In the genomic region with DNA sequence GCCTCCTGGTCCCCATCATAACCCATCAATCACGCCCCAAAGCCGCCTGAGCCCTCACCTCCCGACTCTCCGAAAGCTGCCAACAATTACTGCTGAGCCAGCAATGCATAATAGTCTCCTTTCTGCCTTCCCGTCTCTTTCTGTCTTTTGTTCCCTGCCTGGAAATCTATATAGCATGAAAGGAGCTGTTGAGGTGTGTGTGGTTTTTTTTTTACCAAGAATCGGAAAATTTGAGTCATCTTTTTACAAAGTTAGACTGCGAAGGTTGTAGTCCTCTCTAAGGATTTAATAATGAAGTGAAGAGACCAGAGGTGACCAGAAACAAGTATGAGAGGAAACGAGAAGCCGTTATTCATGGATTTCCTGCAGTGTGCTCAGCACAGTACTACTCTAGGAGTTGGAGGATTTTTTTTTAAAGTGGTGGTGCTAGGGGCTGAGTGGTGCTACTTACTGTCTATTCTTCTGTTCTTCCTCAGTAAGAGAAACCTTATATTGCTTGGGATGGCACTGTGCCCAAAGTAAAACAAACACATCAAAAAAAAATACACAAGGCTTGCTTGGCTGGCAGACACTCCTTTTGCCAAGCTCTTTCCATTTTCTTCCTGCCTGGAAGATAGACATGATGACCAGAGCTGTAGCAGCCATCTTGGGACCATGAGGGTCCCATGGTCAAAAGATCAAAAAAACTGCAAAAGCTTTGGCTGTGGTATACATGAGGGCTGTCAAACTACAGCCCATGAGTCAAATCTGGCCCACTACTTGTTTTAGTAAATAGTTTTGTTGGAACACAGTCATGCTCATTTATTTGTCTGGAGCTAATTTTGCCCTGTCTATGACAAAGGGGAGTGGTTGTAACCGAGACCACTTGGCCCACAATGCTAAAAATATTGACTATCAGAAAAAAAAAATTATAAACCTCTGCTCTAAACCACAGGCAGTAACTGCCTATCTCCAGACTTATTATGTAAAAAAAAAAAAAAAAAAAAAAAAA, we compare ENCODE assay signal across 9 cellular contexts.
DNase-seq lines count a peak whose midpoint lies in the region; ATAC-seq lines count a peak whose summit lies in the region.
"Had no signal": no experiment of that assay in that cellular context is flagged by ENCODE, and none has a peak within 500 bp of the region (broad histone marks: within the 10 kb centered on the region; RNA-seq: fewer than 3 reads in every experiment).

No MANE protein-coding gene starts in this region.

- no peaks in the 10 kb centered on the region for H3K36me3 Mint-ChIP-seq in T-helper 2 cell treated with Interferon-gamma antibody and Interleukin-4, amounts not matched to agents 5 μg/mL and 100 μg/mL, for 36 hours (ENCODE audit: low read depth)

- DNase-seq in NCI-H2196 (lab: John Stamatoyannopoulos, UW; ENCODE audit: unreplicated experiment) (peak; percentile 1), NCI-H2196 treated with DMSO at 0.1 percent for 48 hours (lab: John Stamatoyannopoulos, UW; ENCODE audit: unreplicated experiment) (no peak), germinal center (ENCODE audit: low spot score) (peak; percentile 23), NCI-H187 (lab: John Stamatoyannopoulos, UW) (no peak)
- peak; percentile 28 for DNase-seq in T-helper 2 cell treated with Interferon-gamma antibody and Interleukin-4, amounts not matched to agents 5 μg/mL and 100 μg/mL, for 36 hours (ENCODE audit: low spot score)
- peak; percentile 21 to 24 for DNase-seq in stimulated activated naive CD8-positive, alpha-beta T cell treated with anti-CD3 and anti-CD28 coated beads, Interleukin-15, amount 100 ng/mL, for 72 hours
- no peak for DNase-seq in activated effector memory CD4-positive, alpha-beta T cell treated with Interleukin-2 at 50 U/mL for 16 hours
- no peak for DNase-seq in stimulated activated naive CD4-positive, alpha-beta T cell treated with Interleukin-2 at 50 U/mL for 16 hours (lab: John Stamatoyannopoulos, UW)
- DNase-seq: NCI-H1105 had no signal

- peaks cover 11% of the 10 kb centered on the region for H3K4me1 Mint-ChIP-seq in T-helper 2 cell treated with Interferon-gamma antibody and Interleukin-4, amounts not matched to agents 5 μg/mL and 100 μg/mL, for 36 hours (ENCODE audit: low read depth)
- peaks cover 22% of the 10 kb centered on the region for H3K4me1 Mint-ChIP-seq in stimulated activated naive CD8-positive, alpha-beta T cell treated with anti-CD3 and anti-CD28 coated beads, Interleukin-15, amount 100 ng/mL, for 72 hours

- H3K27me3 Mint-ChIP-seq in T-helper 2 cell treated with Interferon-gamma antibody and Interleukin-4, amounts not matched to agents 5 μg/mL and 100 μg/mL, for 36 hours (ENCODE audit: low read depth) = peaks cover 2% of the 10 kb centered on the region
- peaks cover 16% of the 10 kb centered on the region for H3K27me3 Mint-ChIP-seq in stimulated activated naive CD8-positive, alpha-beta T cell treated with anti-CD3 and anti-CD28 coated beads, Interleukin-15, amount 100 ng/mL, for 72 hours

- ATAC-seq in stimulated activated naive CD8-positive, alpha-beta T cell treated with anti-CD3 and anti-CD28 coated beads, Interleukin-15, amount 100 ng/mL, for 72 hours = peak; percentile 75

- H3K27ac Mint-ChIP-seq in T-helper 2 cell treated with Interferon-gamma antibody and Interleukin-4, amounts not matched to agents 5 μg/mL and 100 μg/mL, for 36 hours = peak overlapping the region; percentile 72
- peak overlapping the region; percentile 67 to 98 for H3K27ac Mint-ChIP-seq in stimulated activated naive CD8-positive, alpha-beta T cell treated with anti-CD3 and anti-CD28 coated beads, Interleukin-15, amount 100 ng/mL, for 72 hours

- peak overlapping the region; percentile 50 for H3K4me3 Mint-ChIP-seq in T-helper 2 cell treated with Interferon-gamma antibody and Interleukin-4, amounts not matched to agents 5 μg/mL and 100 μg/mL, for 36 hours
- H3K4me3 Mint-ChIP-seq in stimulated activated naive CD8-positive, alpha-beta T cell treated with anti-CD3 and anti-CD28 coated beads, Interleukin-15, amount 100 ng/mL, for 72 hours = peak overlapping the region; percentile 50 to 69

- H3K9me3 Mint-ChIP-seq in T-helper 2 cell treated with Interferon-gamma antibody and Interleukin-4, amounts not matched to agents 5 μg/mL and 100 μg/mL, for 36 hours = no peaks in the 10 kb centered on the region
- no peaks in the 10 kb centered on the region for H3K9me3 Mint-ChIP-seq in stimulated activated naive CD8-positive, alpha-beta T cell treated with anti-CD3 and anti-CD28 coated beads, Interleukin-15, amount 100 ng/mL, for 72 hours

Comparison
In these comparisons a context has a peak if more than half of its experiments do, and no peak if none do; other contexts are left out.
1. DNase-seq: peak in NCI-H2196 (single experiment), T-helper 2 cell treated with Interferon-gamma antibody and Interleukin-4, amounts not matched to agents 5 μg/mL and 100 μg/mL, for 36 hours (single experiment), germinal center (single experiment) and stimulated activated naive CD8-positive, alpha-beta T cell treated with anti-CD3 and anti-CD28 coated beads, Interleukin-15, amount 100 ng/mL, for 72 hours (2 of 2); none in NCI-H2196 treated with DMSO at 0.1 percent for 48 hours (single experiment), NCI-H187 (0 of 2), activated effector memory CD4-positive, alpha-beta T cell treated with Interleukin-2 at 50 U/mL for 16 hours (single experiment) and stimulated activated naive CD4-positive, alpha-beta T cell treated with Interleukin-2 at 50 U/mL for 16 hours (single experiment).